ENCODE assay signal across 8 cellular contexts in the genomic region with DNA sequence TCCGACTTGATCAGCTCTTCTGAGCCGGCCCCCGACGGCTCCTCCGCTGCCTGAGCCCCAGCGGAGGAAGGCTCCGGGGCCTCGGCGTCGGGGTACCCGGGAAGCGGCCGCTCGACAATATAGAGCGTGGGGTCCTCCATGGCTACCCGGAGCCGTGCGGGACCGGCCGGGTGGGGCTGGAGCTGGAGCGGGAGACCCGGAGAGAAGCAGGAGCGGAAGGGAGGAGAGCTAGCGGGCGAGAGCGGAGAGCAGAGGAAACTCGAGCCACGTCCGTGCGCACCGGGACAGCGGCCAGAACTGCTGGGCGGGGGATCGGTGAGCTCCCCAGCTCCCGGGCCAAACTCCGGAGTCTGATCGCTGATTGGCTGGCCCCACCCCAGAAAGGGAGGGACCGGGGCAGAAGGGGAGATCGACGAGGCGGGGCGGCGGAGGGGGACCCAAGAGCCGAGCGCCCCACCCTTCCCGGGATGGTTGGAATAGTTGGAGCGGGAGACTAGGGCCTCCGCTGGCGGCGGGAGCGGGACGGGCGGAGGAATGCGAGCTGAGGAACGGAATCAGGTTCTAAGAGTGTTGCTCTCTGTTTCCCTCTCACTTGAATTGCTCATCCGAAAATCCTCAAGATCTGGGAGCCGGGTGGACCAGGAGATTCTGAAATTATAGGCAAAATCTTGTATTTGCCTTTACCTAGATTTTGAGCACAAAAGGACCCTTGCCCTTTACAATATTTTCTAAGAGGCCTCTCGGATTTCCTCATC. TPM values are rescaled to one million over a fixed set of nuclear protein-coding genes. Genes with fewer than 3 reads are reported as not detected.
DNase-seq lines count a peak whose midpoint lies in the region; ATAC-seq and TF ChIP-seq lines count a peak whose summit lies in the region.

A gene with protein sequence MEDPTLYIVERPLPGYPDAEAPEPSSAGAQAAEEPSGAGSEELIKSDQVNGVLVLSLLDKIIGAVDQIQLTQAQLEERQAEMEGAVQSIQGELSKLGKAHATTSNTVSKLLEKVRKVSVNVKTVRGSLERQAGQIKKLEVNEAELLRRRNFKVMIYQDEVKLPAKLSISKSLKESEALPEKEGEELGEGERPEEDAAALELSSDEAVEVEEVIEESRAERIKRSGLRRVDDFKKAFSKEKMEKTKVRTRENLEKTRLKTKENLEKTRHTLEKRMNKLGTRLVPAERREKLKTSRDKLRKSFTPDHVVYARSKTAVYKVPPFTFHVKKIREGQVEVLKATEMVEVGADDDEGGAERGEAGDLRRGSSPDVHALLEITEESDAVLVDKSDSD (minus strand): TSS at position 299 of the 755 bp plus-strand sequence. CDS start 159 bp downstream, at position 140.

- H3K9me3 Mint-ChIP-seq in Caco-2 (ENCODE audit: unreplicated experiment) (no peaks in the 10 kb centered on the region), endodermal cell (no peaks in the 10 kb centered on the region)

- intact Hi-C loops in Caco-2 (cut with micrococcal nuclease; ENCODE audit: unreplicated experiment), result loop anchor here (1.0 to 2.0 kb wide), 2 partner anchors 35 to 36 kb away; a partner anchor contains a TSS

- TF ChIP-seq CTCF in Caco-2 (IDR thresholded peaks at IDR 0.05; ENCODE audit: insufficient read depth in 1 of 2, low read depth in 1 of 2, low read length in 1 of 2, severe bottlenecking in 1 of 2, unreplicated experiment in 1 of 2) (no peak), endodermal cell (conservative IDR thresholded peaks at IDR 0.05) (no peak), liver (IDR thresholded peaks at IDR 0.05; ENCODE audit: low read depth, low read length, missing input control) (no peak)

- H3K27ac Mint-ChIP-seq in Caco-2 (ENCODE audit: unreplicated experiment) (peak within 1 kb of the TSS; percentile 74), endodermal cell (no peak within 1 kb of the TSS)

- peak within 1 kb of the TSS; percentile 85 for H3K4me3 Mint-ChIP-seq in Caco-2 (ENCODE audit: unreplicated experiment)
- peak within 1 kb of the TSS; percentile 61 for H3K4me3 Mint-ChIP-seq in endodermal cell

- no TSS peak for BruUV-seq in Caco-2 (replicated peaks; lab: Mats Ljungman, UMichigan)

- H3K27ac ChIP-seq in endodermal cell (ENCODE audit: low read depth, low read length), result no peak within 1 kb of the TSS
- peak within 1 kb of the TSS; percentile 70 to 74 for H3K27ac ChIP-seq in liver (ENCODE audit: low read depth in 1 of 2, low read length in 2 of 2)

- no peaks in the 10 kb centered on the region for H3K36me3 ChIP-seq in Caco-2 (ENCODE audit: control insufficient read depth, insufficient read depth, low read length)
- no peaks in the 10 kb centered on the region for H3K36me3 ChIP-seq in endodermal cell (ENCODE audit: control insufficient read depth, insufficient read depth, low read length)
- no peaks in the 10 kb centered on the region for H3K36me3 ChIP-seq in liver (ENCODE audit: control insufficient read depth in 4 of 4, insufficient read depth in 3 of 4, low read depth in 1 of 4, low read length in 3 of 4)

- H3K4me1 Mint-ChIP-seq in Caco-2 (ENCODE audit: low read depth, unreplicated experiment), result peaks cover 20% of the 10 kb centered on the region
- H3K4me1 Mint-ChIP-seq in endodermal cell, result peaks cover 10% of the 10 kb centered on the region

- WGBS in endodermal cell (ENCODE audit: insufficient coverage in 1 of 2, insufficient read length in 1 of 2), 2 experiments, result 1 to 2% methylated on average over 30 to 57 of the region's 58 CpGs
- 4% methylated on average over 58 of the region's 58 CpGs for WGBS in liver

- peaks cover 20% of the 10 kb centered on the region for H3K36me3 Mint-ChIP-seq in Caco-2 (ENCODE audit: insufficient read depth, unreplicated experiment)
- no peaks in the 10 kb centered on the region for H3K36me3 Mint-ChIP-seq in endodermal cell (ENCODE audit: low read depth)

- peak; percentile 13 to 41 for TF ChIP-seq RAD21 in liver (IDR thresholded peaks at IDR 0.05)

- no peak within 1 kb of the TSS for H3K9ac ChIP-seq in endodermal cell (ENCODE audit: extremely low read depth, low read length, poor library complexity, severe bottlenecking)
- peak within 1 kb of the TSS in 1 of 2 donors; percentile 69 for H3K9ac ChIP-seq in liver (ENCODE audit: low read depth in 1 of 2, low read length in 2 of 2)

- peaks cover 18% of the 10 kb centered on the region for H3K4me1 ChIP-seq in Caco-2
- no peaks in the 10 kb centered on the region for H3K4me1 ChIP-seq in endodermal cell (ENCODE audit: control insufficient read depth, insufficient read depth, low read length)
- peaks cover 4 to 12% (median 8%) of the 10 kb centered on the region in 4 donors for H3K4me1 ChIP-seq in liver (ENCODE audit: control insufficient read depth in 4 of 4, insufficient read depth in 4 of 4, low read length in 3 of 4)

- ATAC-seq in HG03175 (IDR thresholded peaks at IDR 0.05; ENCODE audit: unreplicated experiment) (no peak), HG03196 (IDR thresholded peaks at IDR 0.05; ENCODE audit: unreplicated experiment) (no peak)

- no peaks in the 10 kb centered on the region for H3K27me3 Mint-ChIP-seq in Caco-2 (ENCODE audit: insufficient read depth, unreplicated experiment)
- H3K27me3 Mint-ChIP-seq in endodermal cell (ENCODE audit: insufficient read depth), result peaks cover 69% of the 10 kb centered on the region

- H3K9me3 ChIP-seq in Caco-2, result no peaks in the 10 kb centered on the region
- no peaks in the 10 kb centered on the region for H3K9me3 ChIP-seq in endodermal cell (ENCODE audit: control insufficient read depth, low read length)
- no peaks in the 10 kb centered on the region for H3K9me3 ChIP-seq in liver (ENCODE audit: control insufficient read depth in 4 of 4, low read length in 3 of 4)

- DNase-seq in Caco-2, result peak; percentile 98 to 99
- DNase-seq in HT-29 (ENCODE audit: low spot score), result peak; percentile 77
- DNase-seq in UCSD-AML1 (lab: John Stamatoyannopoulos, UW; ENCODE audit: unreplicated experiment), result peak; percentile 89
- DNase-seq in endodermal cell, result peak; percentile 98
- DNase-seq in stimulated activated CD8-positive, alpha-beta memory T cell treated with anti-CD3 and anti-CD28 coated beads, Interleukin-4, amount 100 ng/mL, for 48 hours, result peak; percentile 66

- H3K4me3 ChIP-seq in Caco-2 (ENCODE audit: low read depth, low read length) (peak within 1 kb of the TSS; percentile 97), endodermal cell (ENCODE audit: low read length) (peak within 1 kb of the TSS; percentile 75), liver (ENCODE audit: low read depth in 1 of 3, low read length in 3 of 3) (peak within 1 kb of the TSS; percentile 22 to 57 (median 46))

- H3K27me3 ChIP-seq in Caco-2 (replicated peaks; ENCODE audit: control insufficient read depth, insufficient read depth, low read length) (no peaks in the 10 kb centered on the region), endodermal cell (ENCODE audit: control insufficient read depth, insufficient read depth, low read length, poor library complexity, severe bottlenecking) (peaks cover 72% of the 10 kb centered on the region), liver (ENCODE audit: control insufficient read depth in 4 of 4, insufficient read depth in 4 of 4, low read length in 3 of 4) (peaks cover 0 to 4% (median 0%) of the 10 kb centered on the region in 4 donors)

- CTCF ChIA-PET in Caco-2 (lab: Charles Lee), result interaction anchor here (0.6 to 1.9 kb wide), 14 partner anchors 9 to 155 kb away, joined by 3 to 22 read pairs (median 4); a partner anchor contains a TSS

- POLR2A ChIA-PET in Caco-2 (lab: Charles Lee), result interaction anchor here (0.7 to 2.1 kb wide), 21 partner anchors 9 to 945 kb away, joined by 3 to 53 read pairs (median 5); a partner anchor contains a TSS

TF ChIP-seq in liver, 16 proteins besides CTCF, POLR2A, EP300 and RAD21 (continues in another document):
- no peak for TF ChIP-seq RXRA (IDR thresholded peaks at IDR 0.05)
- no peak for TF ChIP-seq NR2F2 (IDR thresholded peaks at IDR 0.05)
- TF ChIP-seq, protein P1, sequence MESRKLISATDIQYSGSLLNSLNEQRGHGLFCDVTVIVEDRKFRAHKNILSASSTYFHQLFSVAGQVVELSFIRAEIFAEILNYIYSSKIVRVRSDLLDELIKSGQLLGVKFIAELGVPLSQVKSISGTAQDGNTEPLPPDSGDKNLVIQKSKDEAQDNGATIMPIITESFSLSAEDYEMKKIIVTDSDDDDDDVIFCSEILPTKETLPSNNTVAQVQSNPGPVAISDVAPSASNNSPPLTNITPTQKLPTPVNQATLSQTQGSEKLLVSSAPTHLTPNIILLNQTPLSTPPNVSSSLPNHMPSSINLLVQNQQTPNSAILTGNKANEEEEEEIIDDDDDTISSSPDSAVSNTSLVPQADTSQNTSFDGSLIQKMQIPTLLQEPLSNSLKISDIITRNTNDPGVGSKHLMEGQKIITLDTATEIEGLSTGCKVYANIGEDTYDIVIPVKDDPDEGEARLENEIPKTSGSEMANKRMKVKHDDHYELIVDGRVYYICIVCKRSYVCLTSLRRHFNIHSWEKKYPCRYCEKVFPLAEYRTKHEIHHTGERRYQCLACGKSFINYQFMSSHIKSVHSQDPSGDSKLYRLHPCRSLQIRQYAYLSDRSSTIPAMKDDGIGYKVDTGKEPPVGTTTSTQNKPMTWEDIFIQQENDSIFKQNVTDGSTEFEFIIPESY (IDR thresholded peaks at IDR 0.05), result no peak
- no peak for TF ChIP-seq HNF4A (conservative IDR thresholded peaks at IDR 0.05)
- TF ChIP-seq HNF4G (IDR thresholded peaks at IDR 0.05), result no peak

RNA-seq across cellular contexts. Expression of the gene that starts here (rescaled TPM):
- total RNA-seq in Caco-2 (2022) (143 and 173 TPM in 2 replicates), endodermal cell (1 to 10 TPM in 1 of 2 donors, under 1 TPM in 1; 0.51 to 3.1 TPM), liver (10 to 100 TPM in 1 of 2 donors, 1 to 10 TPM in 1; 6.7 to 22.2 TPM)
- total RNA-seq in HT-29 (2014; rRNA removed; shearing (Covaris generic)), result 48.7 and 56.6 TPM in 2 replicates
- 8.4 TPM for polyA plus RNA-seq in endodermal cell (2013, experiment 1 of 2)
- polyA plus RNA-seq in endodermal cell (2013, experiment 2 of 2), result 8.2 TPM
- 10 to 100 TPM in 1 of 2 donors, 1 to 10 TPM in 1; 6.5 to 27.0 TPM for polyA plus RNA-seq in liver

Comparison
In these comparisons a context has a peak if more than half of its experiments do, and no peak if none do; other contexts are left out.
1. H3K4me3 ChIP-seq: peak in every context shown above with its lines; median percentile 97 in Caco-2; 75 in endodermal cell; 46 in liver.